ENCODE assay signal across 8 cellular contexts in the genomic region with DNA sequence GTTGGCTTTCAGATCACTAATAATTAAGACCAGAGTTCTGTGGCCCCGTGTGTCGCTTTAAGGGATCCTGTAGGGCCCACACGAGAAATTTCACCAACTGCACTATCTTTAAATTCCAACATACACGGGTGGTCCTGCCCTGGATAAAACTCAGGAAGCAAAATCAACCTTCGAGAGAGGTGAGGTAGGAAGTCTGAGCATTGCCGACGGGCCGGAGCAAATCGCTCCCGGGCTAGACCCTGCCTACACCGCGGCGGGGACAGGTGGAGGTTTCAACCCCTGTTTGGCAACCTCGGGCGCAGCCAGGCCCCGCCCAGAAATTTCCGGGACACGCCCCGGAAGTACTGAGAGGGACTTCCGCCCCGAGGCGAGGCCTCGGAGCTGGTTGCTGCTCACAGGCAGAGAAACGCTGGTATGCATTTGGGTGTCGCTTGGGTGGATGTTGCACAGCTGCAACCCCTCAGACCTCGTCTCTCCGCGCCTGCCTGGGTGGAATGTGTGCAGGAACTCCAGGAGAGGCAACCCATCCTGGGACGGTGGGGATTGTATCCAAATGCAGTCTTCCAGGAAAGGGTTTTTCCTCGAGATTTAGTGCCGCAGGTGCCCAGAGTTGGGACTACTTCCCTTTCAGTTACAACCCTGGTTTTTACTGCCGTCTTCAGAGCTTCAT. TPM values are rescaled to one million over a fixed set of nuclear protein-coding genes. Genes with fewer than 3 reads are reported as not detected.
DNase-seq lines count a peak whose midpoint lies in the region; TF ChIP-seq lines count a peak whose summit lies in the region.

No MANE protein-coding gene starts in this region.

- peak overlapping the region; percentile 64 for H3K4me3 Mint-ChIP-seq in HFFc6

- no peaks in the 10 kb centered on the region; the same call in 1 of the 2 replicates for H3K27me3 Mint-ChIP-seq in HFFc6 (ENCODE audit: insufficient read depth)

- H3K9me3 Mint-ChIP-seq in HFFc6: no peaks in the 10 kb centered on the region

- TF ChIP-seq CTCF in GM06990 (IDR thresholded peaks at IDR 0.05; ENCODE audit: insufficient read depth, low read length, poor library complexity, severe bottlenecking) (no peak), HFFc6 (IDR thresholded peaks at IDR 0.05) (no peak)

- no peak overlapping the region for H3K27ac Mint-ChIP-seq in HFFc6

- H3K27me3 ChIP-seq in GM06990 (replicated peaks; ENCODE audit: control insufficient read depth, insufficient read depth, low read length): no peaks in the 10 kb centered on the region

- H3K4me3 ChIP-seq in GM06990 (replicated peaks; ENCODE audit: low read depth, low read length): peak overlapping the region; percentile 63

- no peaks in the 10 kb centered on the region; the same call in 1 of the 2 replicates for H3K36me3 ChIP-seq in GM06990 (ENCODE audit: control insufficient read depth, insufficient read depth, low read length)

- DNase-seq in GM06990 (ENCODE audit: extremely low read depth, insufficient read length) (peak; percentile 87), HFFc6 (no peak), NCI-H2081 (lab: John Stamatoyannopoulos, UW) (peak; percentile 81 to 89), cerebellar cortex (ENCODE audit: low spot score) (peak; percentile 73), kidney tubule cell (ENCODE audit: low spot score) (peak; percentile 80), middle frontal gyrus (ENCODE audit: extremely low spot score, low spot score) (no peak)
- DNase-seq in activated CD4-positive, CD25-positive, alpha-beta regulatory T cell treated with anti-CD3 and anti-CD28 coated beads, Interleukin-2, amount 50 U/mL, for 72 hours: peak; percentile 84
- DNase-seq in stimulated activated CD4-positive, alpha-beta T cell treated with anti-CD3 and anti-CD28 coated beads, Interleukin-1b, Interleukin-23, amount 100 ng/mL, for 4 hours (ENCODE audit: low read depth in 2 of 2): peak; percentile 75 to 85

- peaks cover 26% of the 10 kb centered on the region for H3K36me3 Mint-ChIP-seq in HFFc6 (ENCODE audit: low read depth)

- H3K4me1 Mint-ChIP-seq in HFFc6 (ENCODE audit: low read depth): peaks cover 27% of the 10 kb centered on the region

RNA-seq across cellular contexts. Expression of gene ZKSCAN8, which starts 19.9 kb away (rescaled TPM):
- total RNA-seq in HFFc6 (2021; fragmentation: NEBNext Ultra II Directional; extraction: Animal tissue kit (Norgen Biotek cat#: 25700)): 10 to 100 TPM; 13.2 to 15.3 (median 14.0) TPM

RNA-seq across cellular contexts. Expression of gene ZSCAN16, which starts 37.1 kb away (rescaled TPM):
- total RNA-seq in HFFc6 (2021; fragmentation: NEBNext Ultra II Directional; extraction: Animal tissue kit (Norgen Biotek cat#: 25700)): 1 to 10 TPM in 3 of 6 experiments, under 1 TPM in 3; 0.84 to 1.6 (median 1.1) TPM

Comparison
In these comparisons a context has a peak if more than half of its experiments do, and no peak if none do; other contexts are left out.
1. DNase-seq: peak in GM06990 (single experiment), NCI-H2081 (2 of 2), activated CD4-positive, CD25-positive, alpha-beta regulatory T cell treated with anti-CD3 and anti-CD28 coated beads, Interleukin-2, amount 50 U/mL, for 72 hours (single experiment), cerebellar cortex (single experiment), kidney tubule cell (single experiment) and stimulated activated CD4-positive, alpha-beta T cell treated with anti-CD3 and anti-CD28 coated beads, Interleukin-1b, Interleukin-23, amount 100 ng/mL, for 4 hours (2 of 2); none in HFFc6 (single experiment) and middle frontal gyrus (single experiment).